Comparison of ENCODE assay signal across 8 cellular contexts in genomic region chr2:210445116-210445707, GRCh38. TPM values are rescaled to one million over a fixed set of nuclear protein-coding genes. Genes with fewer than 3 reads are reported as not detected.
DNase-seq lines count a peak whose midpoint lies in the region; ATAC-seq, FAIRE-seq and TF ChIP-seq lines count a peak whose summit lies in the region.

No MANE protein-coding gene starts in this region.

- peak; percentile 54 for TF ChIP-seq RAD21 in Ishikawa (IDR thresholded peaks at IDR 0.05; ENCODE audit: low read depth)

- ATAC-seq in omental fat pad (ENCODE audit: low FRiP score) (no peak), GM21367 (IDR thresholded peaks at IDR 0.05; ENCODE audit: unreplicated experiment) (no peak)

- DNase-seq in A172 (ENCODE audit: low spot score) (peak; percentile 14), omental fat pad (ENCODE audit: low spot score) (no peak)
- no peak for DNase-seq in activated naive CD4-positive, alpha-beta T cell (lab: John Stamatoyannopoulos, UW)

- no peak overlapping the region for H3K27ac ChIP-seq in VCaP

- peak; percentile 91 for FAIRE-seq in islet of Langerhans (lab: Jason Lieb, UNC)

- peak; percentile 52; the same call in 2 of the 3 replicates for TF ChIP-seq CTCF in GM12872 (IDR thresholded peaks at IDR 0.05; ENCODE audit: insufficient read depth, low read depth, low read length)
- TF ChIP-seq CTCF in VCaP (conservative IDR thresholded peaks at IDR 0.05), result peak; percentile 82
- no peak for TF ChIP-seq CTCF in omental fat pad (IDR thresholded peaks at IDR 0.05)

- TF ChIP-seq EP300 in Ishikawa (IDR thresholded peaks at IDR 0.05; ENCODE audit: borderline replicate concordance), result no peak

TF ChIP-seq in Ishikawa, 13 proteins besides CTCF, POLR2A, EP300 and RAD21:
- TF ChIP-seq, protein P1, sequence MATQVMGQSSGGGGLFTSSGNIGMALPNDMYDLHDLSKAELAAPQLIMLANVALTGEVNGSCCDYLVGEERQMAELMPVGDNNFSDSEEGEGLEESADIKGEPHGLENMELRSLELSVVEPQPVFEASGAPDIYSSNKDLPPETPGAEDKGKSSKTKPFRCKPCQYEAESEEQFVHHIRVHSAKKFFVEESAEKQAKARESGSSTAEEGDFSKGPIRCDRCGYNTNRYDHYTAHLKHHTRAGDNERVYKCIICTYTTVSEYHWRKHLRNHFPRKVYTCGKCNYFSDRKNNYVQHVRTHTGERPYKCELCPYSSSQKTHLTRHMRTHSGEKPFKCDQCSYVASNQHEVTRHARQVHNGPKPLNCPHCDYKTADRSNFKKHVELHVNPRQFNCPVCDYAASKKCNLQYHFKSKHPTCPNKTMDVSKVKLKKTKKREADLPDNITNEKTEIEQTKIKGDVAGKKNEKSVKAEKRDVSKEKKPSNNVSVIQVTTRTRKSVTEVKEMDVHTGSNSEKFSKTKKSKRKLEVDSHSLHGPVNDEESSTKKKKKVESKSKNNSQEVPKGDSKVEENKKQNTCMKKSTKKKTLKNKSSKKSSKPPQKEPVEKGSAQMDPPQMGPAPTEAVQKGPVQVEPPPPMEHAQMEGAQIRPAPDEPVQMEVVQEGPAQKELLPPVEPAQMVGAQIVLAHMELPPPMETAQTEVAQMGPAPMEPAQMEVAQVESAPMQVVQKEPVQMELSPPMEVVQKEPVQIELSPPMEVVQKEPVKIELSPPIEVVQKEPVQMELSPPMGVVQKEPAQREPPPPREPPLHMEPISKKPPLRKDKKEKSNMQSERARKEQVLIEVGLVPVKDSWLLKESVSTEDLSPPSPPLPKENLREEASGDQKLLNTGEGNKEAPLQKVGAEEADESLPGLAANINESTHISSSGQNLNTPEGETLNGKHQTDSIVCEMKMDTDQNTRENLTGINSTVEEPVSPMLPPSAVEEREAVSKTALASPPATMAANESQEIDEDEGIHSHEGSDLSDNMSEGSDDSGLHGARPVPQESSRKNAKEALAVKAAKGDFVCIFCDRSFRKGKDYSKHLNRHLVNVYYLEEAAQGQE (IDR thresholded peaks at IDR 0.05; ENCODE audit: low read depth), result no peak
- TF ChIP-seq YY1 (IDR thresholded peaks at IDR 0.05; ENCODE audit: low read depth) (no peak), MAX (IDR thresholded peaks at IDR 0.05) (no peak)

RNA-seq across cellular contexts. Expression of gene LANCL1, which starts 31.3 kb away (rescaled TPM):
- 60.2 and 71.0 TPM in 2 replicates for total RNA-seq in A172 (2014; rRNA removed; shearing (Covaris generic))
- 10 to 100 TPM; 20.8 to 33.6 (median 27.1) TPM for total RNA-seq in omental fat pad

Comparison
In these comparisons a context has a peak if more than half of its experiments do, and no peak if none do; other contexts are left out.
1. CTCF ChIP-seq: peak in GM12872 (single experiment) and VCaP (single experiment); none in omental fat pad (0 of 3).